1 cellular context compared by ENCODE assay signal in the genomic region with DNA sequence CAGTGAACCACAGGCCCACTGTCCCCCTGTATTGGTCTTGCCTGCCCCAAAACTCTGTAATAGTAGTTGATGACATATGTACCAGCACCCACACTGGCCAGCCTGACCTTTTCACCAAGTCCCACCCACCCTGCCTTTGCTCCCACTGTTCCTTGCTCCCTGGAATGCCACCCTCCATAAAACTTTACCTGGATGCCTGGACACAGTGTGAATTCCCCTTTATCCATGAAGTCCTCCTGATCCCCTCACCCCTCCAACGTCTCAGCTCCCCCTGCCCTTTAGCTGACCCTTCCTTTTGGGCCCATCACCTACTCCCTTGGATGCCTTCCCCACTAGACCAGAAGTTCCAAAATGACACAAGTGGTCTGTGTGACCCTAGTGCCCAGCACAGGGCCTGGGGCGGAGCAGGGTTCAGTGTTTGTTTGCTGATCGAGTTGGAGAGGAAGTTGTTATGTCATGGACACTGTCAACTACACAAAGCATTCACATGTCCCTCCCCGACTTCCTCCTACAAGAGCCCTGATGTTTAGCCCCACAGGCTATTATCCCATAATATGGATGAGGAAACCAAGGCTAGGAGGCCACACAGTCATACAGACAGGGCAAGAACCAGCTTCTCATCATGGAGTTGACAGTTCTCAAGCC.
A peak's percentile ranks its signal among the peaks of the same experiment; 100 is the strongest.
TF ChIP-seq lines count a peak whose summit lies in the region.

No MANE protein-coding gene starts in this region.

TF ChIP-seq in HepG2, 621 proteins besides CTCF, POLR2A, EP300 and RAD21 (continued from another document and continues in another):
- TF ChIP-seq, protein P1, sequence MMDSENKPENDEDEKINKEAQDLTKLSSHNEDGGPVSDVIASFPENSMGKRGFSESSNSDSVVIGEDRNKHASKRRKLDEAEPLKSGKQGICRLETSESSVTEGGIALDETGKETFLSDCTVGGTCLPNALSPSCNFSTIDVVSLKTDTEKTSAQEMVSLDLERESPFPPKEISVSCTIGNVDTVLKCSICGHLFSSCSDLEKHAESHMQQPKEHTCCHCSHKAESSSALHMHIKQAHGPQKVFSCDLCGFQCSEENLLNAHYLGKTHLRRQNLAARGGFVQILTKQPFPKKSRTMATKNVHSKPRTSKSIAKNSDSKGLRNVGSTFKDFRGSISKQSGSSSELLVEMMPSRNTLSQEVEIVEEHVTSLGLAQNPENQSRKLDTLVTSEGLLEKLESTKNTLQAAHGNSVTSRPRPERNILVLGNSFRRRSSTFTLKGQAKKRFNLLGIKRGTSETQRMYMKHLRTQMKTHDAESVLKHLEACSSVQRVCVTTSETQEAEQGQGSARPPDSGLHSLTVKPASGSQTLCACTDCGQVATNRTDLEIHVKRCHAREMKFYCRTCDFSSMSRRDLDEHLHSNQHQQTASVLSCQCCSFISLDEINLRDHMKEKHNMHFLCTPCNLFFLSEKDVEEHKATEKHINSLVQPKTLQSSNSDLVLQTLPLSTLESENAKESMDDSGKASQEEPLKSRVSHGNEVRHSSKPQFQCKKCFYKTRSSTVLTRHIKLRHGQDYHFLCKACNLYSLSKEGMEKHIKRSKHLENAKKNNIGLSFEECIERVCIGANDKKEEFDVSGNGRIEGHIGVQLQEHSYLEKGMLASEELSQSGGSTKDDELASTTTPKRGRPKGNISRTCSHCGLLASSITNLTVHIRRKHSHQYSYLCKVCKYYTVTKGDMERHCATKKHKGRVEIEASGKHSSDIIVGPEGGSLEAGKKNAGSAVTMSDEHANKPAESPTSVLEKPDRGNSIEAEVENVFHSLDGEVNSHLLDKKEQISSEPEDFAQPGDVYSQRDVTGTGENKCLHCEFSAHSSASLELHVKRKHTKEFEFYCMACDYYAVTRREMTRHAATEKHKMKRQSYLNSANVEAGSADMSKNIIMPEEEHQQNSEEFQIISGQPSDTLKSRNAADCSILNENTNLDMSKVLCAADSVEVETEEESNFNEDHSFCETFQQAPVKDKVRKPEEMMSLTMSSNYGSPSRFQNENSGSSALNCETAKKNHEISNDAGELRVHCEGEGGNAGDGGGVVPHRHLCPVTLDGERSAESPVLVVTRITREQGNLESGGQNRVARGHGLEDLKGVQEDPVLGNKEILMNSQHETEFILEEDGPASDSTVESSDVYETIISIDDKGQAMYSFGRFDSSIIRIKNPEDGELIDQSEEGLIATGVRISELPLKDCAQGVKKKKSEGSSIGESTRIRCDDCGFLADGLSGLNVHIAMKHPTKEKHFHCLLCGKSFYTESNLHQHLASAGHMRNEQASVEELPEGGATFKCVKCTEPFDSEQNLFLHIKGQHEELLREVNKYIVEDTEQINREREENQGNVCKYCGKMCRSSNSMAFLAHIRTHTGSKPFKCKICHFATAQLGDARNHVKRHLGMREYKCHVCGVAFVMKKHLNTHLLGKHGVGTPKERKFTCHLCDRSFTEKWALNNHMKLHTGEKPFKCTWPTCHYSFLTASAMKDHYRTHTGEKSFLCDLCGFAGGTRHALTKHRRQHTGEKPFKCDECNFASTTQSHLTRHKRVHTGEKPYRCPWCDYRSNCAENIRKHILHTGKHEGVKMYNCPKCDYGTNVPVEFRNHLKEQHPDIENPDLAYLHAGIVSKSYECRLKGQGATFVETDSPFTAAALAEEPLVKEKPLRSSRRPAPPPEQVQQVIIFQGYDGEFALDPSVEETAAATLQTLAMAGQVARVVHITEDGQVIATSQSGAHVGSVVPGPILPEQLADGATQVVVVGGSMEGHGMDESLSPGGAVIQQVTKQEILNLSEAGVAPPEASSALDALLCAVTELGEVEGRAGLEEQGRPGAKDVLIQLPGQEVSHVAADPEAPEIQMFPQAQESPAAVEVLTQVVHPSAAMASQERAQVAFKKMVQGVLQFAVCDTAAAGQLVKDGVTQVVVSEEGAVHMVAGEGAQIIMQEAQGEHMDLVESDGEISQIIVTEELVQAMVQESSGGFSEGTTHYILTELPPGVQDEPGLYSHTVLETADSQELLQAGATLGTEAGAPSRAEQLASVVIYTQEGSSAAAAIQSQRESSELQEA (CRISPR knock-in tag; IDR thresholded peaks at IDR 0.05; ENCODE audit: not compliant biosample characterization), result no peak
- no peak for TF ChIP-seq ZNF574 (CRISPR knock-in tag; IDR thresholded peaks at IDR 0.05)
- TF ChIP-seq ZNF570 (CRISPR knock-in tag; IDR thresholded peaks at IDR 0.05; ENCODE audit: borderline replicate concordance), result 0 out of 2 replicates have a peak, but pooled peaks have one; percentile 6
- TF ChIP-seq TEAD2 (CRISPR knock-in tag; IDR thresholded peaks at IDR 0.05), result no peak
- TF ChIP-seq JUNB (CRISPR knock-in tag; IDR thresholded peaks at IDR 0.05; ENCODE audit: borderline replicate concordance), result no peak
- peak; percentile 66; the same call in 1 of the 2 replicates for TF ChIP-seq ZNF543 (CRISPR knock-in tag; IDR thresholded peaks at IDR 0.05)
- no peak for TF ChIP-seq STAG1 (CRISPR knock-in tag; IDR thresholded peaks at IDR 0.05)
- TF ChIP-seq, protein P2, sequence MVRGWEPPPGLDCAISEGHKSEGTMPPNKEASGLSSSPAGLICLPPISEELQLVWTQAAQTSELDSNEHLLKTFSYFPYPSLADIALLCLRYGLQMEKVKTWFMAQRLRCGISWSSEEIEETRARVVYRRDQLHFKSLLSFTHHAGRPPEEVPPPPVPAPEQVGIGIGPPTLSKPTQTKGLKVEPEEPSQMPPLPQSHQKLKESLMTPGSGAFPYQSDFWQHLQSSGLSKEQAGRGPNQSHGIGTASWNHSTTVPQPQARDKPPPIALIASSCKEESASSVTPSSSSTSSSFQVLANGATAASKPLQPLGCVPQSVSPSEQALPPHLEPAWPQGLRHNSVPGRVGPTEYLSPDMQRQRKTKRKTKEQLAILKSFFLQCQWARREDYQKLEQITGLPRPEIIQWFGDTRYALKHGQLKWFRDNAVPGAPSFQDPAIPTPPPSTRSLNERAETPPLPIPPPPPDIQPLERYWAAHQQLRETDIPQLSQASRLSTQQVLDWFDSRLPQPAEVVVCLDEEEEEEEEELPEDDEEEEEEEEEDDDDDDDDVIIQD (CRISPR knock-in tag; IDR thresholded peaks at IDR 0.05; ENCODE audit: low read depth), result peak; percentile 74; the same call in 1 of the 2 replicates
- TF ChIP-seq, protein P3, sequence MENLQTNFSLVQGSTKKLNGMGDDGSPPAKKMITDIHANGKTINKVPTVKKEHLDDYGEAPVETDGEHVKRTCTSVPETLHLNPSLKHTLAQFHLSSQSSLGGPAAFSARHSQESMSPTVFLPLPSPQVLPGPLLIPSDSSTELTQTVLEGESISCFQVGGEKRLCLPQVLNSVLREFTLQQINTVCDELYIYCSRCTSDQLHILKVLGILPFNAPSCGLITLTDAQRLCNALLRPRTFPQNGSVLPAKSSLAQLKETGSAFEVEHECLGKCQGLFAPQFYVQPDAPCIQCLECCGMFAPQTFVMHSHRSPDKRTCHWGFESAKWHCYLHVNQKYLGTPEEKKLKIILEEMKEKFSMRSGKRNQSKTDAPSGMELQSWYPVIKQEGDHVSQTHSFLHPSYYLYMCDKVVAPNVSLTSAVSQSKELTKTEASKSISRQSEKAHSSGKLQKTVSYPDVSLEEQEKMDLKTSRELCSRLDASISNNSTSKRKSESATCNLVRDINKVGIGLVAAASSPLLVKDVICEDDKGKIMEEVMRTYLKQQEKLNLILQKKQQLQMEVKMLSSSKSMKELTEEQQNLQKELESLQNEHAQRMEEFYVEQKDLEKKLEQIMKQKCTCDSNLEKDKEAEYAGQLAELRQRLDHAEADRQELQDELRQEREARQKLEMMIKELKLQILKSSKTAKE (CRISPR knock-in tag; IDR thresholded peaks at IDR 0.05; ENCODE audit: borderline replicate concordance), result peak; percentile 89
- TF ChIP-seq ZNF317 (CRISPR knock-in tag; IDR thresholded peaks at IDR 0.05), result 0 out of 2 replicates have a peak, but pooled peaks have one; percentile 48
- no peak for TF ChIP-seq ZNF414 (CRISPR knock-in tag; IDR thresholded peaks at IDR 0.05)
- TF ChIP-seq, protein P4, sequence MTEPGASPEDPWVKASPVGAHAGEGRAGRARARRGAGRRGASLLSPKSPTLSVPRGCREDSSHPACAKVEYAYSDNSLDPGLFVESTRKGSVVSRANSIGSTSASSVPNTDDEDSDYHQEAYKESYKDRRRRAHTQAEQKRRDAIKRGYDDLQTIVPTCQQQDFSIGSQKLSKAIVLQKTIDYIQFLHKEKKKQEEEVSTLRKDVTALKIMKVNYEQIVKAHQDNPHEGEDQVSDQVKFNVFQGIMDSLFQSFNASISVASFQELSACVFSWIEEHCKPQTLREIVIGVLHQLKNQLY (CRISPR knock-in tag; IDR thresholded peaks at IDR 0.05), result peak; percentile 85
- TF ChIP-seq ZMYM4 (CRISPR knock-in tag; IDR thresholded peaks at IDR 0.05), result peak; percentile 47; the same call in 1 of the 2 replicates
- no peak for TF ChIP-seq NFE2L1 (CRISPR knock-in tag; IDR thresholded peaks at IDR 0.05; ENCODE audit: borderline replicate concordance)
- peak in 1 of 2 experiments; percentile 20; a peak in 1 of 4 replicates for TF ChIP-seq NR2F1 (CRISPR knock-in tag; IDR thresholded peaks at IDR 0.05)
- TF ChIP-seq ATF2 (CRISPR knock-in tag; IDR thresholded peaks at IDR 0.05), result no peak
- TF ChIP-seq ZNF772 (CRISPR knock-in tag; IDR thresholded peaks at IDR 0.05), result no peak
- TF ChIP-seq, protein P5, sequence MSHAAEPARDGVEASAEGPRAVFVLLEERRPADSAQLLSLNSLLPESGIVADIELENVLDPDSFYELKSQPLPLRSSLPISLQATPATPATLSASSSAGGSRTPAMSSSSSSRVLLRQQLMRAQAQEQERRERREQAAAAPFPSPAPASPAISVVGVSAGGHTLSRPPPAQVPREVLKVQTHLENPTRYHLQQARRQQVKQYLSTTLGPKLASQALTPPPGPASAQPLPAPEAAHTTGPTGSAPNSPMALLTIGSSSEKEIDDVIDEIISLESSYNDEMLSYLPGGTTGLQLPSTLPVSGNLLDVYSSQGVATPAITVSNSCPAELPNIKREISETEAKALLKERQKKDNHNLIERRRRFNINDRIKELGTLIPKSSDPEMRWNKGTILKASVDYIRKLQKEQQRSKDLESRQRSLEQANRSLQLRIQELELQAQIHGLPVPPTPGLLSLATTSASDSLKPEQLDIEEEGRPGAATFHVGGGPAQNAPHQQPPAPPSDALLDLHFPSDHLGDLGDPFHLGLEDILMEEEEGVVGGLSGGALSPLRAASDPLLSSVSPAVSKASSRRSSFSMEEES (CRISPR knock-in tag; IDR thresholded peaks at IDR 0.05), result no peak; the same call in 1 of the 2 replicates
- TF ChIP-seq TBP (CRISPR knock-in tag; IDR thresholded peaks at IDR 0.05), result no peak
- peak; percentile 99 for TF ChIP-seq ZMYM3 (CRISPR knock-in tag; IDR thresholded peaks at IDR 0.05)
- no peak for TF ChIP-seq ZNF746 (CRISPR knock-in tag; IDR thresholded peaks at IDR 0.05)
- no peak for TF ChIP-seq ZNF329 (CRISPR knock-in tag; IDR thresholded peaks at IDR 0.05; ENCODE audit: low read depth)
- TF ChIP-seq ZNF598 (CRISPR knock-in tag; IDR thresholded peaks at IDR 0.05; ENCODE audit: borderline replicate concordance), result no peak
- peak; percentile 82 for TF ChIP-seq RXRA (CRISPR knock-in tag; IDR thresholded peaks at IDR 0.05)
- no peak for TF ChIP-seq PAX8 (CRISPR knock-in tag; IDR thresholded peaks at IDR 0.05; ENCODE audit: borderline replicate concordance)
- TF ChIP-seq TBX3 (IDR thresholded peaks at IDR 0.05; ENCODE audit: borderline replicate concordance), result no peak
- no peak for TF ChIP-seq BORCS8-MEF2B (CRISPR knock-in tag; IDR thresholded peaks at IDR 0.05)
- TF ChIP-seq MYNN (CRISPR knock-in tag; IDR thresholded peaks at IDR 0.05; ENCODE audit: low read depth), result no peak
- TF ChIP-seq, protein P6, sequence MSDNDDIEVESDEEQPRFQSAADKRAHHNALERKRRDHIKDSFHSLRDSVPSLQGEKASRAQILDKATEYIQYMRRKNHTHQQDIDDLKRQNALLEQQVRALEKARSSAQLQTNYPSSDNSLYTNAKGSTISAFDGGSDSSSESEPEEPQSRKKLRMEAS (IDR thresholded peaks at IDR 0.05), result peak; percentile 73
- peak; percentile 76 for TF ChIP-seq FOXP4 (CRISPR knock-in tag; IDR thresholded peaks at IDR 0.05)
- TF ChIP-seq THYN1 (CRISPR knock-in tag; IDR thresholded peaks at IDR 0.05; ENCODE audit: borderline replicate concordance, low read depth), result no peak
